8 cellular contexts compared by ENCODE assay signal in the genomic region with DNA sequence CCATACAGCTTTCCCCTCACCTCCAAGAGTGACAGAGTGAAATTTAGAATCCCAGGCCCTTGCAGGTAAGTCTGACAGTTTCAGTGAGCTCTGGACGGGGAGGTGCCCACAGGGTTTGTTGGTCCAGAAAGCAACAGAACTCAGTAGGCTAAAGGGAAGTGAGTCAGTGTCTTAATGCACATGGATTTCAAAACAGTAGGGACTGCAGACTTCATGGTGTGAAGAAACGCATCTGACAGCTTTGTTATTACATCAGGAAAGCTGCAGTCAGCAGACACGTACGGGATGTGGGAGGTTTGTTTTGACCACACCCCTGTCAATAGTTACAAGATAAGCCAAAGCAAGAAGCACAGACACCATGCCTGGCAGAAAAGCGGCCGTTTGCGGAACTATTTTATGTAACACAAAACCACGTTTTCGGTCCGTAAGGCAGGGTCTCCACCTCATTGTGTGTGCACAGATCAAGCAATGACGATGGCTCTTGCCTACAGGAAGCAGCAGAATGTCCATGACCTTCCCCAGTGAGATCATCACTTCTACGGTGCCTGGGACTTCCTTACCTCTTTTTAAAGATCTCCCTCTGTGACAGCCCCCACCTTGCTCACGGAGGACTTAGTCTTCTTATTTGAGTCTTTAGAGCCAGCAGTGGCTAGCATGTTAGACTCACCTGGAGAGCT. TPM values are rescaled to one million over a fixed set of nuclear protein-coding genes. Genes with fewer than 3 reads are reported as not detected.
DNase-seq lines count a peak whose midpoint lies in the region; ATAC-seq, FAIRE-seq and TF ChIP-seq lines count a peak whose summit lies in the region.

No MANE protein-coding gene starts in this region.

- H3K4me3 ChIP-seq in OCI-LY3 (ENCODE audit: low read length): no peak overlapping the region
- H3K4me3 ChIP-seq in foreskin fibroblast (ENCODE audit: low read depth in 1 of 2, low read length in 2 of 2): no peak overlapping the region
- H3K4me3 ChIP-seq in rectal smooth muscle tissue (ENCODE audit: low read length): peak overlapping the region; percentile 25

- H3K4me3 Mint-ChIP-seq in CD4-positive, alpha-beta T cell: peak overlapping the region; percentile 43

- H3K27me3 Mint-ChIP-seq in CD4-positive, alpha-beta T cell: no peaks in the 10 kb centered on the region

- no peaks in the 10 kb centered on the region for H3K27me3 ChIP-seq in CD4-positive, alpha-beta T cell (ENCODE audit: control insufficient read depth, insufficient read depth, low read length)
- H3K27me3 ChIP-seq in OCI-LY3 (ENCODE audit: low read depth, low read length) (no peaks in the 10 kb centered on the region), rectal smooth muscle tissue (ENCODE audit: control insufficient read depth, insufficient read depth, low read length) (no peaks in the 10 kb centered on the region)

- FAIRE-seq in urothelium cell line (lab: Jason Lieb, UNC): no peak

- peak overlapping the region; percentile 15; the same call in 1 of the 2 replicates for H3K4me2 ChIP-seq in OCI-LY3 (ENCODE audit: low read length)

- DNase-seq in CD4-positive, alpha-beta T cell: peak; percentile 45 to 94 (median 70)
- peak; percentile 30 for DNase-seq in HEK293T (ENCODE audit: extremely low spot score)
- DNase-seq in activated T-cell treated with anti-CD3 and anti-CD28 coated beads, Interleukin-2, amount 50 U/mL, for 48 hours: peak; percentile 55 to 64
- peak; percentile 88 to 92 for DNase-seq in foreskin fibroblast
- peak; percentile 26 for DNase-seq in urothelium cell line (ENCODE audit: low spot score)
- no peak for DNase-seq in NCI-H345 (lab: John Stamatoyannopoulos, UW)

- no peaks in the 10 kb centered on the region for H3K79me2 ChIP-seq in OCI-LY3 (ENCODE audit: low read length)

- H3K9me3 ChIP-seq in CD4-positive, alpha-beta T cell (ENCODE audit: control insufficient read depth, low read length): peaks cover 6% of the 10 kb centered on the region
- H3K9me3 ChIP-seq in OCI-LY3 (ENCODE audit: insufficient read depth, low read length): peaks cover 13% of the 10 kb centered on the region; the same call in 1 of the 2 replicates

- H3K27ac Mint-ChIP-seq in CD4-positive, alpha-beta T cell: peak overlapping the region; percentile 95

- CTCF ChIA-PET in CD4-positive, alpha-beta T cell (lab: Charles Lee): interaction anchor here (0.9 to 3.0 kb wide), 12 partner anchors 27 to 228 kb away, joined by 3 to 22 read pairs (median 4); partner anchors contain the start of gene FTH1
- CTCF ChIA-PET in HEK293T (lab: Yijun Ruan, JAX): interaction anchor here (1.8 kb wide), 1 partner anchor 56 kb away, joined by 7 read pairs; no protein-coding TSS in a partner anchor

- peak; percentile 84 for ATAC-seq in CD4-positive, alpha-beta T cell (ENCODE audit: poor library complexity)

- H3K9ac ChIP-seq in OCI-LY3 (ENCODE audit: low read length) (no peak overlapping the region), rectal smooth muscle tissue (ENCODE audit: low read length) (no peak overlapping the region)

- H3K27ac ChIP-seq in CD4-positive, alpha-beta T cell (ENCODE audit: low read depth, low read length): peak overlapping the region; percentile 85
- H3K27ac ChIP-seq in OCI-LY3 (ENCODE audit: low read length): no peak overlapping the region
- peak overlapping the region; percentile 32 for H3K27ac ChIP-seq in rectal smooth muscle tissue (ENCODE audit: low read depth, low read length)

- H3K4me1 ChIP-seq in OCI-LY3 (ENCODE audit: low read length) (no peaks in the 10 kb centered on the region), rectal smooth muscle tissue (ENCODE audit: control insufficient read depth, insufficient read depth, low read length) (no peaks in the 10 kb centered on the region)

- H3K4me1 Mint-ChIP-seq in CD4-positive, alpha-beta T cell (ENCODE audit: low read depth): peaks cover 29% of the 10 kb centered on the region

- intact Hi-C loops in CD4-positive, alpha-beta T cell (cut with DNase I, micrococcal nuclease): loop anchor here (1.0 kb wide), 3 partner anchors 57 to 58 kb away; partner anchors contain the start of gene FTH1 (in 1 of the 2)

- no peaks in the 10 kb centered on the region for H3K36me3 Mint-ChIP-seq in CD4-positive, alpha-beta T cell (ENCODE audit: low read depth)

- POLR2A ChIA-PET in CD4-positive, alpha-beta T cell (lab: Charles Lee): interaction anchor here (0.5 to 7.2 kb wide), 19 partner anchors 9 to 1742 kb away, joined by 3 to 177 read pairs (median 4); partner anchors contain the start of genes FEN1 and FTH1
- POLR2A ChIA-PET in HEK293T (lab: Yijun Ruan, JAX): interaction anchor here (0.5 to 1.7 kb wide), 6 partner anchors 11 to 61 kb away, joined by 3 to 9 read pairs (median 3); partner anchors contain the start of gene FTH1

- TF ChIP-seq CTCF in CD4-positive, alpha-beta T cell (IDR thresholded peaks at IDR 0.05): no peak
- no peak for TF ChIP-seq CTCF in OCI-LY3 (IDR thresholded peaks at IDR 0.05; ENCODE audit: low read depth, low read length)
- no peak for TF ChIP-seq CTCF in foreskin fibroblast (IDR thresholded peaks at IDR 0.05; ENCODE audit: low read depth, low read length)

- no peaks in the 10 kb centered on the region for H4K20me1 ChIP-seq in OCI-LY3 (ENCODE audit: insufficient read depth, low read length)

- H3K36me3 ChIP-seq in OCI-LY3 (replicated peaks; ENCODE audit: low read depth, low read length) (no peaks in the 10 kb centered on the region), rectal smooth muscle tissue (ENCODE audit: control insufficient read depth, insufficient read depth, low read length) (no peaks in the 10 kb centered on the region)

- peaks cover 6% of the 10 kb centered on the region for H3K9me3 Mint-ChIP-seq in CD4-positive, alpha-beta T cell

- H2AFZ ChIP-seq in OCI-LY3 (ENCODE audit: low read depth, low read length): no peak overlapping the region

TF ChIP-seq in HEK293T, 16 proteins besides CTCF, POLR2A, EP300 and RAD21:
- no peak for TF ChIP-seq BHLHE40 (IDR thresholded peaks at IDR 0.05; ENCODE audit: borderline replicate concordance)
- TF ChIP-seq SP1 (IDR thresholded peaks at IDR 0.05): no peak
- TF ChIP-seq FOXA1 (IDR thresholded peaks at IDR 0.05): no peak
- TF ChIP-seq ZNF384 (IDR thresholded peaks at IDR 0.05): no peak
- TF ChIP-seq NFRKB (IDR thresholded peaks at IDR 0.05): no peak
- TF ChIP-seq FOXM1 (IDR thresholded peaks at IDR 0.05; ENCODE audit: borderline replicate concordance): no peak
- no peak for TF ChIP-seq SUZ12 (IDR thresholded peaks at IDR 0.05)
- TF ChIP-seq L3MBTL2 (conservative IDR thresholded peaks at IDR 0.05): no peak
- no peak for TF ChIP-seq CTBP1 (IDR thresholded peaks at IDR 0.05; ENCODE audit: borderline replicate concordance)
- TF ChIP-seq, protein P1, sequence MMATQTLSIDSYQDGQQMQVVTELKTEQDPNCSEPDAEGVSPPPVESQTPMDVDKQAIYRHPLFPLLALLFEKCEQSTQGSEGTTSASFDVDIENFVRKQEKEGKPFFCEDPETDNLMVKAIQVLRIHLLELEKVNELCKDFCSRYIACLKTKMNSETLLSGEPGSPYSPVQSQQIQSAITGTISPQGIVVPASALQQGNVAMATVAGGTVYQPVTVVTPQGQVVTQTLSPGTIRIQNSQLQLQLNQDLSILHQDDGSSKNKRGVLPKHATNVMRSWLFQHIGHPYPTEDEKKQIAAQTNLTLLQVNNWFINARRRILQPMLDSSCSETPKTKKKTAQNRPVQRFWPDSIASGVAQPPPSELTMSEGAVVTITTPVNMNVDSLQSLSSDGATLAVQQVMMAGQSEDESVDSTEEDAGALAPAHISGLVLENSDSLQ (IDR thresholded peaks at IDR 0.05): no peak
- no peak for TF ChIP-seq HDGF (IDR thresholded peaks at IDR 0.05; ENCODE audit: borderline replicate concordance)
- no peak for TF ChIP-seq LEF1 (IDR thresholded peaks at IDR 0.05; ENCODE audit: borderline replicate concordance)
- TF ChIP-seq ELF4 (IDR thresholded peaks at IDR 0.05): no peak
- no peak for TF ChIP-seq FOXK2 (IDR thresholded peaks at IDR 0.05)
- no peak for TF ChIP-seq TARDBP (IDR thresholded peaks at IDR 0.05)
- no peak for TF ChIP-seq ARNT (IDR thresholded peaks at IDR 0.05)

RNA-seq across cellular contexts. Expression of gene FTH1, which starts 58.1 kb away (rescaled TPM):
- total RNA-seq in CD4-positive, alpha-beta T cell: 1,000 to 10,000 TPM; 2,313 to 2,400 TPM
